10 cellular contexts compared by ENCODE assay signal in the genomic region with DNA sequence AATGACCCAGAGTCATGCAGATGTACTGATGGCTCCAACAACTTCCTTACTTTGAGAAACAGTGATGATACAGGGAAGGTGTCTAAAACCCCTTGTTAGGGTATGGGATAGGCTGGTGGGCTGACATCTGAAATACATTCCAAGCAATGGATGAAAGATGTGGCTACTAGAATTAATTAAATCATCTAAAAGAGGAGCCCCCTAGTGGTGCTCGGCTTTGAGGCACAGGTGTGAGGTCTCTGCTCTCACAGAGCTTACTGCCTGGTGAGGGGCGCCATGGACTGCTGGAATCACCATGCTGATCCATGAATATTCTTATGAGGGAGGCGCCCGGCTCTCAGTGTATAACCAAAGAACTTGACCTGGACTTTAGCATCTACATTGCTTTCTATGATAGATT. TPM values are rescaled to one million over a fixed set of nuclear protein-coding genes. Genes with fewer than 3 reads are reported as not detected.
DNase-seq lines count a peak whose midpoint lies in the region; ATAC-seq and TF ChIP-seq lines count a peak whose summit lies in the region.
"Had no signal": no experiment of that assay in that cellular context is flagged by ENCODE, and none has a peak within 500 bp of the region (broad histone marks: within the 10 kb centered on the region; RNA-seq: fewer than 3 reads in every experiment).

No MANE protein-coding gene starts in this region.

- no peak for TF ChIP-seq EP300 in SK-N-SH (IDR thresholded peaks at IDR 0.05; ENCODE audit: borderline replicate concordance in 1 of 2, low read depth in 1 of 2, low read length in 1 of 2)

- H3K9me3 ChIP-seq in SK-N-SH, result no peaks in the 10 kb centered on the region

- H2AFZ ChIP-seq in SK-N-SH (ENCODE audit: low read depth), result no peak overlapping the region

- no peaks in the 10 kb centered on the region for H3K27me3 ChIP-seq in SK-N-SH (ENCODE audit: insufficient read depth)

- no peaks in the 10 kb centered on the region for H3K36me3 ChIP-seq in SK-N-SH (replicated peaks in 1 of 2; ENCODE audit: control insufficient read depth in 1 of 2, insufficient read depth in 2 of 2, low read length in 1 of 2)

- H3K9ac ChIP-seq in SK-N-SH, result no peak overlapping the region

- no peaks in the 10 kb centered on the region for H3K79me2 ChIP-seq in SK-N-SH (ENCODE audit: insufficient read depth)

- TF ChIP-seq RAD21 in SK-N-SH (IDR thresholded peaks at IDR 0.05; ENCODE audit: low read length), result no peak

- peak; percentile 47 for TF ChIP-seq CTCF in GM12865 (IDR thresholded peaks at IDR 0.05; ENCODE audit: insufficient read depth, low read depth, low read length, missing control alignments)
- TF ChIP-seq CTCF in SK-N-SH (IDR thresholded peaks at IDR 0.05), result peak; percentile 52
- TF ChIP-seq CTCF in foreskin fibroblast (IDR thresholded peaks at IDR 0.05; ENCODE audit: low read depth, low read length), result peak; percentile 29

- H3K4me2 ChIP-seq in SK-N-SH, result no peak overlapping the region

- H3K4me3 ChIP-seq in GM12865 (ENCODE audit: low read depth, low read length) (no peak overlapping the region), SK-N-SH (ENCODE audit: low read depth in 2 of 2, low read length in 1 of 2) (no peak overlapping the region), foreskin fibroblast (ENCODE audit: low read depth in 1 of 2, low read length in 2 of 2) (no peak overlapping the region)

- CTCF ChIA-PET in SK-N-SH (lab: Yijun Ruan, JAX), result interaction anchor here (0.8 to 2.5 kb wide), 14 partner anchors 9 to 242 kb away, joined by 3 to 10 read pairs (median 4); partner anchors contain the start of gene B3GALNT2

- no peaks in the 10 kb centered on the region for H3K4me1 ChIP-seq in SK-N-SH (ENCODE audit: control insufficient read depth in 1 of 2, insufficient read depth in 2 of 2, low read depth in 1 of 2, low read length in 1 of 2)

- no peak overlapping the region for H3K27ac ChIP-seq in SK-N-SH (ENCODE audit: low read depth in 2 of 2, low read length in 1 of 2)

- ATAC-seq in GM18867 (IDR thresholded peaks at IDR 0.05; ENCODE audit: unreplicated experiment), result no peak
- ATAC-seq in HG03025 (IDR thresholded peaks at IDR 0.05; ENCODE audit: low FRiP score, unreplicated experiment), result no peak

- no peaks in the 10 kb centered on the region for H3K9me2 ChIP-seq in SK-N-SH

- DNase-seq in A172 (ENCODE audit: low spot score) (peak; percentile 42), GM12865 (ENCODE audit: low read depth) (no peak), SK-N-SH (no peak), foreskin fibroblast (peak in 1 of 2 donors; percentile 43), activated gamma-delta T cell treated with Interleukin-2 at 50 U/mL for 16 hours (no peak), COLO829 (ENCODE audit: low spot score) (no peak)
- DNase-seq: NCI-H446 had no signal

- POLR2A ChIA-PET in SK-N-SH (lab: Yijun Ruan, JAX), result no interaction called here

- 73% methylated on average over 4 of the region's 4 CpGs for WGBS in SK-N-SH (ENCODE audit: low lambda C conversion rate)

- H3F3A ChIP-seq in SK-N-SH (replicated peaks; ENCODE audit: insufficient read depth), result no peaks in the 10 kb centered on the region

- H4K20me1 ChIP-seq in SK-N-SH (ENCODE audit: insufficient read depth), result no peaks in the 10 kb centered on the region

TF ChIP-seq in SK-N-SH, 30 proteins besides CTCF, POLR2A, EP300 and RAD21:
- TF ChIP-seq SMC3 (IDR thresholded peaks at IDR 0.05; ENCODE audit: low read depth, low read length) (0 out of 2 replicates have a peak, but pooled peaks have one; percentile 9), GATA2 (CRISPR knock-in tag; IDR thresholded peaks at IDR 0.05) (no peak), IRF3 (IDR thresholded peaks at IDR 0.05; ENCODE audit: low read depth, low read length) (no peak), GABPA (IDR thresholded peaks at IDR 0.05; ENCODE audit: low read depth) (no peak)

RNA-seq across cellular contexts. Expression of gene GNG4, which starts 48.5 kb away (rescaled TPM):
- 3.2 and 3.5 TPM in 2 replicates for total RNA-seq in A172 (2014; rRNA removed; shearing (Covaris generic))
- polyA plus RNA-seq in SK-N-SH (2012; rRNA removed), result 1.6 and 2.8 TPM in 2 replicates
- polyA plus RNA-seq in SK-N-SH (2012; cell fraction: cytosol; rRNA removed), result 2.9 and 4.7 TPM in 2 replicates
- polyA plus RNA-seq in SK-N-SH (2012; cell fraction: nucleus; rRNA removed), result 0.50 and 0.96 TPM in 2 replicates
- total RNA-seq: myocyte had no signal
